ENCODE assay signal across 8 cellular contexts in the genomic region with DNA sequence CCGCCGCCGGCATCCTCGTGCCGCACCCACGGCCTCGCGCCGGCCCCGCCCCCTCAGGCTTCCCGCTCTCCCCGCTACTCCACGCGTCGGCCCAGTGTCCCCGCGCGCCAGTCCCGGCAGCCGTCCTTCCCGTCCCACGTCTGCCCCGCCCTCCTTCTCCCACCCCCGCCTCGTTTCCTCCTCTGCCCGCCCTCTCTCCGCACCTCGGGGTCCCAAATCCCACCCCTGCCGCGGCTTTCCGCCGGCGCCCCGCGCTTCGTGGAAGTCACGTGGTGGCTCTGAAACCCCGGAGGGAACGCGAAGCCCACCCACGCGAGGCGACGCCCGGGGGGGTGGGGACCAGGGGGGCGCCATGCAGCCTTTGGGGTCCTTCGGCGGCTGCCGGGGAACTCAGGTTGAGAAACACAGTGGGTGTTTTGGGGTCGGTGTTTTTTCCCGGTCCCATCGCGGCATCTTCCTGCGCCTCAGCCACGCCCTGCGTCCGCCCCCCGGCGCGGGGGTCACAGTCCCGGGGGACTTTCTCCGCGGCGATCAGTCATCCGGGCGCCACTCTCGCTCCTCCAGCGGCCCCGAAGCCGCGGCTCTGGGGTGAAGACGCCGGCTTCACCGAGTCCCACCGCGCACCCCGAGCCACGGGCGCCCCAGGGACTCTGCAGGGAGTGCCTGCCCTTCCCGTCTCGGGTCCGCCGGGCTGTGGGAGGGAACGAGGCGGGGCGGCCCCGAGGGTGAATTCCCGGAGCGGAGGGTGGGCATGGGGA. TPM values are rescaled to one million over a fixed set of nuclear protein-coding genes. Genes with fewer than 3 reads are reported as not detected.
DNase-seq lines count a peak whose midpoint lies in the region; ATAC-seq and TF ChIP-seq lines count a peak whose summit lies in the region.

A gene with protein sequence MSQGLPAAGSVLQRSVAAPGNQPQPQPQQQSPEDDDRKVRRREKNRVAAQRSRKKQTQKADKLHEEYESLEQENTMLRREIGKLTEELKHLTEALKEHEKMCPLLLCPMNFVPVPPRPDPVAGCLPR (minus strand): TSS at position 2 of the 758 bp plus-strand sequence. CDS start 78 bp downstream, outside the sequence.

- H3K36me3 Mint-ChIP-seq in progenitor cell of endocrine pancreas (ENCODE audit: insufficient read depth), result no peaks in the 10 kb centered on the region

- no peak for TF ChIP-seq CTCF in progenitor cell of endocrine pancreas (IDR thresholded peaks at IDR 0.05; ENCODE audit: unreplicated experiment)

- H3K27me3 Mint-ChIP-seq in progenitor cell of endocrine pancreas, result peaks cover 80% of the 10 kb centered on the region

- H3K9me3 Mint-ChIP-seq in progenitor cell of endocrine pancreas (ENCODE audit: low read depth), result no peaks in the 10 kb centered on the region

- intact Hi-C loops in head of caudate nucleus (cut with DNase I), result no loop called here

- peaks cover 12% of the 10 kb centered on the region for H3K4me1 Mint-ChIP-seq in progenitor cell of endocrine pancreas (ENCODE audit: low read depth)

- peak; percentile 25 for ATAC-seq in GM21737 (IDR thresholded peaks at IDR 0.05; ENCODE audit: unreplicated experiment)

- peak; percentile 46 for DNase-seq in Daoy (ENCODE audit: low read depth)
- DNase-seq in NCI-H82 (lab: John Stamatoyannopoulos, UW), result peak; percentile 81
- peak; percentile 61 for DNase-seq in activated T-helper 9 cell treated with anti-CD3 and anti-CD28 coated beads, Interleukin-2, amount 50 U/mL, for 16 hours (ENCODE audit: low read depth)
- peak in 39 of 42 donors; percentile 21 to 71 (median 42) for DNase-seq in head of caudate nucleus
- peak; percentile 16 for DNase-seq in progenitor cell of endocrine pancreas (ENCODE audit: low spot score, unreplicated experiment)
- DNase-seq in kidney glomerular epithelial cell (lab: John Stamatoyannopoulos, UW), result no peak
- no peak for DNase-seq in NCI-H1930 (lab: John Stamatoyannopoulos, UW)

- H3K27ac Mint-ChIP-seq in progenitor cell of endocrine pancreas, result no peak within 1 kb of the TSS

- H3K4me3 Mint-ChIP-seq in progenitor cell of endocrine pancreas (ENCODE audit: low read depth), result peak within 1 kb of the TSS; percentile 50

RNA-seq across cellular contexts. Expression of the gene that starts here (rescaled TPM):
- total RNA-seq in Daoy (2014; rRNA removed; shearing (Covaris generic)), result 3.1 and 12.4 TPM in 2 replicates
- 0.53 and 0.55 TPM in 2 replicates for total RNA-seq in progenitor cell of endocrine pancreas

Comparison
In these comparisons a context has a peak if more than half of its experiments do, and no peak if none do; other contexts are left out.
1. Peak in DNase-seq in progenitor cell of endocrine pancreas; RNA of the gene not detected or under 1 TPM.
2. DNase-seq: peak in Daoy (single experiment), NCI-H82 (single experiment), activated T-helper 9 cell treated with anti-CD3 and anti-CD28 coated beads, Interleukin-2, amount 50 U/mL, for 16 hours (single experiment) and head of caudate nucleus (39 of 42); none in kidney glomerular epithelial cell (single experiment) and NCI-H1930 (0 of 2).